Comparison of ENCODE assay signal across 25 cellular contexts in genomic region chr6:147173140-147173539, GRCh38.
"Had no signal": no experiment of that assay in that cellular context is flagged by ENCODE, and none has a peak within 500 bp of the region (broad histone marks: within the 10 kb centered on the region; RNA-seq: fewer than 3 reads in every experiment).

No MANE protein-coding gene starts in this region.

- H3K27me3 Mint-ChIP-seq: activated CD4-positive, alpha-beta memory T cell treated with anti-CD3 and anti-CD28 coated beads, Interleukin-2, amount 10 ng/mL, durations not matched to agents 7 days and 5 days; activated CD4-positive, alpha-beta T cell treated with anti-CD3 and anti-CD28 coated beads for 36 hours; activated naive CD4-positive, alpha-beta T cell treated with anti-CD3 and anti-CD28 coated beads, Interleukin-2, amount 50 U/mL, for 24 hours; brain; central memory CD8-positive, alpha-beta T cell; T-cell had no signal

- H3K4me1 Mint-ChIP-seq: activated CD4-positive, alpha-beta memory T cell treated with anti-CD3 and anti-CD28 coated beads, Interleukin-2, amount 10 ng/mL, durations not matched to agents 7 days and 5 days; activated naive CD4-positive, alpha-beta T cell treated with anti-CD3 and anti-CD28 coated beads, Interleukin-2, amount 50 U/mL, for 24 hours; activated naive CD8-positive, alpha-beta T cell treated with anti-CD3 and anti-CD28 coated beads, Interleukin-2, amount 50 U/mL, for 24 hours; central memory CD8-positive, alpha-beta T cell; T-cell had no signal

- H3K4me2 ChIP-seq: KMS-11 had no signal

- H3K27ac ChIP-seq: KMS-11, WERI-Rb-1 had no signal

- DNase-seq: activated CD4-positive, alpha-beta memory T cell treated with anti-CD3 and anti-CD28 coated beads, Interleukin-2, amount 10 ng/mL, durations not matched to agents 7 days and 5 days; activated CD4-positive, alpha-beta T cell treated with anti-CD3 and anti-CD28 coated beads for 36 hours; activated CD4-positive, alpha-beta T cell treated with anti-CD3 and anti-CD28 coated beads, Interleukin-2, amount 50 U/mL, for 1 hour; activated effector memory CD4-positive, alpha-beta T cell treated with Interleukin-2 at 50 U/mL for 16 hours; activated naive CD4-positive, alpha-beta T cell; activated naive CD8-positive, alpha-beta T cell treated with anti-CD3 and anti-CD28 coated beads, Interleukin-2, amount 50 U/mL, for 24 hours; amygdala; MM.1S; NCI-H1105; NCI-H1436 treated with DMSO at 0.1 percent for 48 hours; NCI-H187; NCI-H2081; NCI-H510A treated with DMSO at 0.1 percent for 48 hours; NCI-H69; NK-92 treated with Interleukin-12 subunit alpha and Interleukin-12 subunit beta, amount 100 ng/mL, for 24 hours; OCI-M1; SHP77 treated with DMSO at 0.1 percent for 48 hours; T-cell; T-helper 2 cell; T1000; WERI-Rb-1 had no signal

- H3K9me3 Mint-ChIP-seq: activated CD4-positive, alpha-beta memory T cell treated with anti-CD3 and anti-CD28 coated beads, Interleukin-2, amount 10 ng/mL, durations not matched to agents 7 days and 5 days; activated naive CD4-positive, alpha-beta T cell treated with anti-CD3 and anti-CD28 coated beads, Interleukin-2, amount 50 U/mL, for 24 hours; activated naive CD8-positive, alpha-beta T cell treated with anti-CD3 and anti-CD28 coated beads, Interleukin-2, amount 50 U/mL, for 24 hours; brain; central memory CD8-positive, alpha-beta T cell; T-cell had no signal

- H3K27ac Mint-ChIP-seq: activated CD4-positive, alpha-beta memory T cell treated with anti-CD3 and anti-CD28 coated beads, Interleukin-2, amount 10 ng/mL, durations not matched to agents 7 days and 5 days; activated CD4-positive, alpha-beta T cell treated with anti-CD3 and anti-CD28 coated beads for 36 hours; activated naive CD4-positive, alpha-beta T cell treated with anti-CD3 and anti-CD28 coated beads, Interleukin-2, amount 50 U/mL, for 24 hours; activated naive CD8-positive, alpha-beta T cell treated with anti-CD3 and anti-CD28 coated beads, Interleukin-2, amount 50 U/mL, for 24 hours; brain; T-cell had no signal

- H3K36me3 Mint-ChIP-seq: activated naive CD4-positive, alpha-beta T cell treated with anti-CD3 and anti-CD28 coated beads, Interleukin-2, amount 50 U/mL, for 24 hours; brain; T-cell had no signal

- H3K4me3 Mint-ChIP-seq: activated CD4-positive, alpha-beta memory T cell treated with anti-CD3 and anti-CD28 coated beads, Interleukin-2, amount 10 ng/mL, durations not matched to agents 7 days and 5 days; activated CD4-positive, alpha-beta T cell treated with anti-CD3 and anti-CD28 coated beads for 36 hours; activated naive CD4-positive, alpha-beta T cell treated with anti-CD3 and anti-CD28 coated beads, Interleukin-2, amount 50 U/mL, for 24 hours; activated naive CD8-positive, alpha-beta T cell treated with anti-CD3 and anti-CD28 coated beads, Interleukin-2, amount 50 U/mL, for 24 hours; brain; central memory CD8-positive, alpha-beta T cell; T-cell had no signal

- H3K36me3 ChIP-seq: WERI-Rb-1 had no signal

- H3K9ac ChIP-seq: KMS-11 had no signal

- ATAC-seq: activated CD4-positive, alpha-beta T cell treated with anti-CD3 and anti-CD28 coated beads for 36 hours; activated naive CD8-positive, alpha-beta T cell treated with anti-CD3 and anti-CD28 coated beads, Interleukin-2, amount 50 U/mL, for 24 hours; T-cell had no signal
